ENCODE assay signal across 8 cellular contexts in genomic region chr19:45952691-45953505, GRCh38. TPM values are rescaled to one million over a fixed set of nuclear protein-coding genes. Genes with fewer than 3 reads are reported as not detected.
DNase-seq lines count a peak whose midpoint lies in the region; ATAC-seq, FAIRE-seq and TF ChIP-seq lines count a peak whose summit lies in the region.

No MANE protein-coding gene starts in this region.

- peaks cover 33% of the 10 kb centered on the region for H3K4me1 Mint-ChIP-seq in glutamatergic neuron (ENCODE audit: low read depth, unreplicated experiment)

- peak; percentile 8 for FAIRE-seq in G401.6 (lab: Jason Lieb, UNC)

- ATAC-seq in GM19467 (IDR thresholded peaks at IDR 0.05; ENCODE audit: unreplicated experiment) (no peak), GM19328 (IDR thresholded peaks at IDR 0.05; ENCODE audit: unreplicated experiment) (no peak)

- peak overlapping the region; percentile 87 for H3K4me3 Mint-ChIP-seq in glutamatergic neuron (ENCODE audit: unreplicated experiment)

- peaks cover 7% of the 10 kb centered on the region for H3K27me3 Mint-ChIP-seq in glutamatergic neuron (ENCODE audit: unreplicated experiment)

- peak overlapping the region; percentile 98 for H3K27ac Mint-ChIP-seq in glutamatergic neuron (ENCODE audit: unreplicated experiment)

- DNase-seq in NCI-H2029 treated with DMSO at 0.1 percent for 48 hours (lab: John Stamatoyannopoulos, UW) (peak; percentile 87), glutamatergic neuron (peak; percentile 86), retinal pigment epithelial cell (ENCODE audit: low read depth) (no peak), NCI-H1105 treated with DMSO at 0.1 percent for 48 hours (lab: John Stamatoyannopoulos, UW) (no peak)
- DNase-seq in activated T-cell treated with anti-CD3 and anti-CD28 coated beads, Interleukin-2, amount 50 U/mL, for 48 hours: peak; percentile 57 to 64

- TF ChIP-seq CTCF in glutamatergic neuron (IDR thresholded peaks at IDR 0.05; ENCODE audit: partially characterized antibody, unreplicated experiment) (no peak), retinal pigment epithelial cell (conservative IDR thresholded peaks at IDR 0.05; ENCODE audit: low read depth, low read length) (no peak)

- H3K4me3 ChIP-seq in retinal pigment epithelial cell (ENCODE audit: low read length): peak overlapping the region; percentile 18

- no peaks in the 10 kb centered on the region for H3K36me3 Mint-ChIP-seq in glutamatergic neuron (ENCODE audit: unreplicated experiment)

- peaks cover 15% of the 10 kb centered on the region for H3K9me3 Mint-ChIP-seq in glutamatergic neuron (ENCODE audit: unreplicated experiment)

RNA-seq across cellular contexts. Expression of gene NOVA2, which starts 20.8 kb away (rescaled TPM):
- total RNA-seq in glutamatergic neuron (ENCODE audit: unreplicated experiment): 163 TPM

RNA-seq across cellular contexts. Expression of gene NANOS2, which starts 38.3 kb away (rescaled TPM):
- not detected for total RNA-seq in glutamatergic neuron (ENCODE audit: unreplicated experiment)

RNA-seq across cellular contexts. Expression of gene CCDC61, which starts 42.4 kb away (rescaled TPM):
- total RNA-seq in glutamatergic neuron (ENCODE audit: unreplicated experiment): 33.5 TPM

RNA-seq across cellular contexts. Expression of gene MYPOP, which starts 50.5 kb away (rescaled TPM):
- total RNA-seq in glutamatergic neuron (ENCODE audit: unreplicated experiment): 7.1 TPM

Comparison
In these comparisons a context has a peak if more than half of its experiments do, and no peak if none do; other contexts are left out.
1. DNase-seq: peak in NCI-H2029 treated with DMSO at 0.1 percent for 48 hours (single experiment), activated T-cell treated with anti-CD3 and anti-CD28 coated beads, Interleukin-2, amount 50 U/mL, for 48 hours (2 of 2) and glutamatergic neuron (single experiment); none in retinal pigment epithelial cell (single experiment) and NCI-H1105 treated with DMSO at 0.1 percent for 48 hours (single experiment).